ENCODE assay signal across 9 cellular contexts in the genomic region with DNA sequence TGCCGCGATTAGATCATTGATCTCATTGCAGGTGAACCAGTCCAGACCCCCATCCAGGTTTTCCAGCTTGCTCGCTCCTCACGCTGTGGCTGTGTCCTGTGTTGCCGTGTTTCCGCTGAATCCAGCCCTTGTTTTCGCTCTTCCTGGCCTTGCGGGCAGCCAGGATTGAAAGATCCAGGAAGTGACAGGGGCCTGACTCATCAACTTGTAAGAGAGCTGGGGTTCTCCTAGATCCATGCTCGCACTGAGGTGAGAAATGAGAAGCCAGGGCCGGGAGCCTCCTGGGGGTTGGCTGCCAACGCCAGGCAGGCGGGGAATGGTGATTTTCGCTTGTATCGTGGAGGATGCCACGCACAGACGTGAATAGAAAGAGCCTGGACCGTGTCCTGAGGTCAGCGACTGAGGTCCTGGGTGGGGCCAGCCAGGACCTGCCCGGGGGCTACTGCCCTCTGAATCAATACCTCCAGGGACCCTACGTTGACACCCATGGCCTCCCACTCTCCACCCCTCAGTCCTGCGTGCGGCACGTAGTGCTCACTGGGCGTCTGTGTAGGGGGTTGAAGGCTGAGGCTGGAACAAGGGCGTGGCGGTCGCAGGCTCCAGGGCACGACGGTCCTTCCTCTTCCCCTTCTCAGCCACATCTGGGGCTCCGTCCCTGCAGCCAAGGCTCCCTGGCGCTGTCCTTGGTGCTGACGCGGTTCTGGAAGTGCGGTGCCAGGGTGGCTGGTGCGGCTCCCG. TPM values are rescaled to one million over a fixed set of nuclear protein-coding genes. Genes with fewer than 3 reads are reported as not detected.
DNase-seq lines count a peak whose midpoint lies in the region; ATAC-seq, FAIRE-seq and TF ChIP-seq lines count a peak whose summit lies in the region.
"Had no signal": no experiment of that assay in that cellular context is flagged by ENCODE, and none has a peak within 500 bp of the region (broad histone marks: within the 10 kb centered on the region; RNA-seq: fewer than 3 reads in every experiment).

No MANE protein-coding gene starts in this region.

- no peak overlapping the region for H3K27ac ChIP-seq in GM12878 (ENCODE audit: control insufficient read depth, insufficient read depth)

- peaks cover 3% of the 10 kb centered on the region; the same call in 1 of the 3 replicates for H3K9me3 ChIP-seq in GM12878 (replicated peaks; ENCODE audit: control insufficient read depth, insufficient read depth, low read length)

- H3K4me3 Mint-ChIP-seq in progenitor cell of endocrine pancreas (ENCODE audit: low read depth) = peak overlapping the region; percentile 75

- FAIRE-seq in GM12878 (lab: Jason Lieb, UNC) = no peak
- FAIRE-seq: endometrium had no signal

- H3K4me2 ChIP-seq in GM12878 (ENCODE audit: control insufficient read depth, insufficient read depth) = no peak overlapping the region

- in situ Hi-C loops in GM12878 (cut with MboI) = no loop called here

- no TSS peak for BruUV-seq in GM12878 (replicated peaks; lab: Mats Ljungman, UMichigan)

- H3K79me2 ChIP-seq in GM12878 (ENCODE audit: control insufficient read depth, insufficient read depth, low read length) = no peaks in the 10 kb centered on the region

- TF ChIP-seq CTCF in GM12878 (IDR thresholded peaks at IDR 0.05 in 2 of 3, conservative IDR thresholded peaks at IDR 0.05 in 1 of 3; ENCODE audit: control insufficient read depth in 2 of 3, extremely low read depth in 1 of 3, insufficient read depth in 1 of 3, low read depth in 3 of 3, low read length in 3 of 3) (no peak), progenitor cell of endocrine pancreas (IDR thresholded peaks at IDR 0.05; ENCODE audit: unreplicated experiment) (no peak)

- no peak overlapping the region for H3K9ac ChIP-seq in GM12878 (ENCODE audit: control insufficient read depth, insufficient read depth, low read length)

- TF ChIP-seq POLR2A in GM12878 (IDR thresholded peaks at IDR 0.05; ENCODE audit: low read depth, low read length) = no peak

- H3K4me3 ChIP-seq in GM12878 = no peak overlapping the region; the same call in 1 of the 2 replicates

- no peaks in the 10 kb centered on the region for H3K36me3 ChIP-seq in GM12878 (ENCODE audit: control insufficient read depth in 2 of 2, insufficient read depth in 2 of 2, low read length in 1 of 2)

- peaks cover 16% of the 10 kb centered on the region for H3K9me3 Mint-ChIP-seq in progenitor cell of endocrine pancreas (ENCODE audit: low read depth)

- H3K27me3 Mint-ChIP-seq in progenitor cell of endocrine pancreas = peaks cover 17% of the 10 kb centered on the region

- peak overlapping the region; percentile 94 for H3K27ac Mint-ChIP-seq in progenitor cell of endocrine pancreas

- H4K20me1 ChIP-seq in GM12878 (ENCODE audit: control insufficient read depth, insufficient read depth) = no peaks in the 10 kb centered on the region

- TF ChIP-seq RAD21 in GM12878 (IDR thresholded peaks at IDR 0.05; ENCODE audit: insufficient read depth, low read depth, low read length) = no peak

- CTCF ChIA-PET in GM12878 (lab: Yijun Ruan, JAX) = interaction anchor here (0.7 to 1.0 kb wide), 2 partner anchors 287 to 338 kb away, joined by 3 read pairs; no protein-coding TSS in a partner anchor

- no peak overlapping the region for H2AFZ ChIP-seq in GM12878 (ENCODE audit: control insufficient read depth, low read depth, low read length)

- POLR2A ChIA-PET in GM12878 (lab: Charles Lee) = interaction anchor here (1.1 kb wide), 1 partner anchor 260 kb away, joined by 3 read pairs; a partner anchor contains a TSS

- RAD21 ChIA-PET in GM12878 (lab: Charles Lee; ENCODE audit: unreplicated experiment) = no interaction called here

- SMC1A ChIA-PET in GM12878 (lab: Charles Lee; ENCODE audit: uncharacterized antibody, unreplicated experiment) = no interaction called here

- peak; percentile 97 for ATAC-seq in SK-N-SH treated with all-trans-retinoic acid at 6 μM for 48 hours
- peak; percentile 70 for ATAC-seq in GM12878
- no peak for ATAC-seq in GM18907 (IDR thresholded peaks at IDR 0.05; ENCODE audit: unreplicated experiment)
- no peak for ATAC-seq in GM18870 (IDR thresholded peaks at IDR 0.05; ENCODE audit: unreplicated experiment)

- H3K27me3 ChIP-seq in GM12878 (replicated peaks in 1 of 2; ENCODE audit: control insufficient read depth in 2 of 2, insufficient read depth in 2 of 2, low read length in 1 of 2) = no peaks in the 10 kb centered on the region

- DNase-seq in EH (ENCODE audit: low read depth) = peak; percentile 99
- DNase-seq in NCI-H1105 (lab: John Stamatoyannopoulos, UW) = peak; percentile 94
- no peak for DNase-seq in GM12878 (ENCODE audit: low read depth, low spot score)
- DNase-seq in hepatic stellate cell (ENCODE audit: low spot score) = peak; percentile 98
- peak; percentile 84 for DNase-seq in progenitor cell of endocrine pancreas (ENCODE audit: low spot score, unreplicated experiment)

- 23% methylated on average over 36 of the region's 36 CpGs for WGBS in GM12878 (ENCODE audit: insufficient coverage, insufficient replicate concordance, low lambda C conversion rate, missing lambda C conversion rate)

- intact Hi-C loops in GM12878 (cut with micrococcal nuclease; ENCODE audit: unreplicated experiment) = no loop called here

- H3K4me1 Mint-ChIP-seq in progenitor cell of endocrine pancreas (ENCODE audit: low read depth) = peaks cover 7% of the 10 kb centered on the region

- H3K4me1 ChIP-seq in GM12878 (ENCODE audit: control insufficient read depth, insufficient read depth, low read length) = no peaks in the 10 kb centered on the region

- TF ChIP-seq EP300 in GM12878 (IDR thresholded peaks at IDR 0.05; ENCODE audit: borderline replicate concordance in 1 of 2, control insufficient read depth in 1 of 2, low read depth in 2 of 2, low read length in 2 of 2) = no peak

- H3K36me3 Mint-ChIP-seq in progenitor cell of endocrine pancreas (ENCODE audit: insufficient read depth) = peaks cover 7% of the 10 kb centered on the region

RNA-seq across cellular contexts. Expression of a gene that starts 7.3 kb away (rescaled TPM):
- total RNA-seq in GM12878 (2013; cell fraction: nucleolus; rRNA removed) = not detected in 2 replicates
- not detected in 2 replicates for total RNA-seq in GM12878 (2014; rRNA removed)
- total RNA-seq in GM12878 (2014; rRNA removed; fragmentation: Illumina TruSeq; extraction: Trizol) = not detected in 2 replicates
- total RNA-seq in GM12878 (2021) = 0.08 and 0.13 TPM in 2 replicates
- polyA plus RNA-seq in GM12878 (2011; ENCODE audit: low read depth) = not detected
- not detected in 2 replicates for polyA plus RNA-seq in GM12878 (2011; rRNA removed)
- polyA plus RNA-seq in GM12878 (2011; cell fraction: cytosol; rRNA removed) = 0.01 TPM in 1 of 2 replicates, not detected in the other
- not detected in 2 replicates for polyA plus RNA-seq in GM12878 (2011; cell fraction: nucleus; rRNA removed)
- 0.13 TPM in 1 of 2 replicates, not detected in the other for polyA plus RNA-seq in GM12878 (2012)
- not detected in 2 replicates for polyA plus RNA-seq in GM12878 (2014; fragmentation: Illumina TruSeq; extraction: Trizol)
- not detected for polyA plus RNA-seq in GM12878 (2014; fragmentation: Nextera tagmentation; extraction: Ambion mirVana)
- polyA plus RNA-seq in GM12878 (2014; rRNA removed) = not detected in 2 replicates
- polyA plus RNA-seq in GM12878 (2016; fragmentation: Nextera tagmentation; extraction: Ambion mirVana) = not detected
- not detected in 2 replicates for polyA minus RNA-seq in GM12878 (2011; rRNA and poly(A)+ RNA removed)
- 0.31 and 0.40 TPM in 2 replicates for polyA minus RNA-seq in GM12878 (2011; cell fraction: cytosol; rRNA and poly(A)+ RNA removed)
- polyA minus RNA-seq in GM12878 (2011; cell fraction: nucleus; rRNA and poly(A)+ RNA removed) = not detected in 2 replicates
- total RNA-seq in progenitor cell of endocrine pancreas = 0.43 and 1.6 TPM in 2 replicates

RNA-seq across cellular contexts. Expression of a gene that starts 11.9 kb away (rescaled TPM):
- total RNA-seq in GM12878 (2013; cell fraction: nucleolus; rRNA removed) = 14.6 and 18.3 TPM in 2 replicates
- total RNA-seq in GM12878 (2014; rRNA removed) = 3.4 and 3.8 TPM in 2 replicates
- 1.1 and 1.6 TPM in 2 replicates for total RNA-seq in GM12878 (2014; rRNA removed; fragmentation: Illumina TruSeq; extraction: Trizol)
- 6.6 and 8.3 TPM in 2 replicates for total RNA-seq in GM12878 (2021)
- polyA plus RNA-seq in GM12878 (2011; ENCODE audit: low read depth) = 1.9 TPM
- 0.49 and 1.5 TPM in 2 replicates for polyA plus RNA-seq in GM12878 (2011; rRNA removed)
- 2.8 and 4.8 TPM in 2 replicates for polyA plus RNA-seq in GM12878 (2011; cell fraction: cytosol; rRNA removed)
- 25.0 and 32.6 TPM in 2 replicates for polyA plus RNA-seq in GM12878 (2011; cell fraction: nucleus; rRNA removed)
- 3.7 and 4.3 TPM in 2 replicates for polyA plus RNA-seq in GM12878 (2012)
- 0.70 and 1.8 TPM in 2 replicates for polyA plus RNA-seq in GM12878 (2014; fragmentation: Illumina TruSeq; extraction: Trizol)
- polyA plus RNA-seq in GM12878 (2014; fragmentation: Nextera tagmentation; extraction: Ambion mirVana) = 1 to 10 TPM in 1 of 2 experiments, under 1 TPM in 1; 0.26 to 1.2 TPM
- 9.1 and 10.6 TPM in 2 replicates for polyA plus RNA-seq in GM12878 (2014; rRNA removed)
- 1 to 10 TPM; 1.7 to 1.9 TPM for polyA plus RNA-seq in GM12878 (2016; fragmentation: Nextera tagmentation; extraction: Ambion mirVana)
- polyA minus RNA-seq in GM12878 (2011; rRNA and poly(A)+ RNA removed) = 1.4 and 4.0 TPM in 2 replicates
- not detected in 2 replicates for polyA minus RNA-seq in GM12878 (2011; cell fraction: cytosol; rRNA and poly(A)+ RNA removed)
- polyA minus RNA-seq in GM12878 (2011; cell fraction: nucleus; rRNA and poly(A)+ RNA removed) = 3.9 and 9.2 TPM in 2 replicates
- 10.0 and 12.0 TPM in 2 replicates for total RNA-seq in progenitor cell of endocrine pancreas

RNA-seq across cellular contexts. Expression of a gene that starts 36.5 kb away (rescaled TPM):
- 1.3 and 2.0 TPM in 2 replicates for total RNA-seq in GM12878 (2013; cell fraction: nucleolus; rRNA removed)
- total RNA-seq in GM12878 (2014; rRNA removed) (not detected in 2 replicates), GM12878 (2014; rRNA removed; fragmentation: Illumina TruSeq; extraction: Trizol) (not detected in 2 replicates), GM12878 (2021) (not detected in 2 replicates), progenitor cell of endocrine pancreas (4.3 and 4.8 TPM in 2 replicates)
- polyA plus RNA-seq in GM12878 (2011; ENCODE audit: low read depth) = not detected
- polyA plus RNA-seq in GM12878 (2011; rRNA removed) (0.26 TPM in 1 of 2 replicates, not detected in the other), GM12878 (2014; fragmentation: Illumina TruSeq; extraction: Trizol) (not detected in 2 replicates), GM12878 (2014; fragmentation: Nextera tagmentation; extraction: Ambion mirVana) (not detected), GM12878 (2014; rRNA removed) (0.09 and 0.79 TPM in 2 replicates), GM12878 (2016; fragmentation: Nextera tagmentation; extraction: Ambion mirVana) (under 1 TPM in 1 of 2 experiments, not detected in 1; 0.04 TPM)
- polyA plus RNA-seq in GM12878 (2011; cell fraction: cytosol; rRNA removed) = 0.21 and 0.30 TPM in 2 replicates
- polyA plus RNA-seq in GM12878 (2011; cell fraction: nucleus; rRNA removed) = 0.13 and 0.30 TPM in 2 replicates
- polyA plus RNA-seq in GM12878 (2012) = not detected in 2 replicates
- polyA minus RNA-seq in GM12878 (2011; rRNA and poly(A)+ RNA removed) = not detected in 2 replicates
- polyA minus RNA-seq in GM12878 (2011; cell fraction: cytosol; rRNA and poly(A)+ RNA removed) = not detected in 2 replicates
- not detected in 2 replicates for polyA minus RNA-seq in GM12878 (2011; cell fraction: nucleus; rRNA and poly(A)+ RNA removed)

RNA-seq across cellular contexts. Expression of a gene that starts 42.2 kb away (rescaled TPM):
- total RNA-seq in GM12878 (2013; cell fraction: nucleolus; rRNA removed) = 99.3 and 130 TPM in 2 replicates
- total RNA-seq in GM12878 (2014; rRNA removed) (73.8 and 83.4 TPM in 2 replicates), GM12878 (2014; rRNA removed; fragmentation: Illumina TruSeq; extraction: Trizol) (47.4 and 50.0 TPM in 2 replicates), GM12878 (2021) (160 and 173 TPM in 2 replicates), progenitor cell of endocrine pancreas (70.9 and 72.3 TPM in 2 replicates)
- 35.7 TPM for polyA plus RNA-seq in GM12878 (2011; ENCODE audit: low read depth)
- polyA plus RNA-seq in GM12878 (2011; rRNA removed) (37.2 and 73.6 TPM in 2 replicates), GM12878 (2014; fragmentation: Illumina TruSeq; extraction: Trizol) (16.9 and 43.7 TPM in 2 replicates), GM12878 (2014; fragmentation: Nextera tagmentation; extraction: Ambion mirVana) (1 to 10 TPM in 1 of 2 experiments, under 1 TPM in 1; 0.80 to 2.5 TPM), GM12878 (2014; rRNA removed) (108 and 126 TPM in 2 replicates), GM12878 (2016; fragmentation: Nextera tagmentation; extraction: Ambion mirVana) (10 to 100 TPM; 60.8 to 66.7 TPM)
- polyA plus RNA-seq in GM12878 (2011; cell fraction: cytosol; rRNA removed) = 92.0 and 109 TPM in 2 replicates
- 124 and 172 TPM in 2 replicates for polyA plus RNA-seq in GM12878 (2011; cell fraction: nucleus; rRNA removed)
- 71.5 and 76.1 TPM in 2 replicates for polyA plus RNA-seq in GM12878 (2012)
- 109 and 168 TPM in 2 replicates for polyA minus RNA-seq in GM12878 (2011; rRNA and poly(A)+ RNA removed)
- 62.1 and 83.7 TPM in 2 replicates for polyA minus RNA-seq in GM12878 (2011; cell fraction: cytosol; rRNA and poly(A)+ RNA removed)
- 48.7 and 69.7 TPM in 2 replicates for polyA minus RNA-seq in GM12878 (2011; cell fraction: nucleus; rRNA and poly(A)+ RNA removed)

RNA-seq across cellular contexts. Expression of a gene that starts 50.2 kb away (rescaled TPM):
- not detected in 2 replicates for total RNA-seq in GM12878 (2013; cell fraction: nucleolus; rRNA removed)
- total RNA-seq in GM12878 (2014; rRNA removed) = not detected in 2 replicates
- total RNA-seq in GM12878 (2014; rRNA removed; fragmentation: Illumina TruSeq; extraction: Trizol) = not detected in 2 replicates
- total RNA-seq in GM12878 (2021) = not detected in 2 replicates
- not detected for polyA plus RNA-seq in GM12878 (2011; ENCODE audit: low read depth)
- not detected in 2 replicates for polyA plus RNA-seq in GM12878 (2011; rRNA removed)
- polyA plus RNA-seq in GM12878 (2011; cell fraction: cytosol; rRNA removed) = not detected in 2 replicates
- 0.19 TPM in 1 of 2 replicates, not detected in the other for polyA plus RNA-seq in GM12878 (2011; cell fraction: nucleus; rRNA removed)
- 0.31 TPM in 1 of 2 replicates, not detected in the other for polyA plus RNA-seq in GM12878 (2012)
- not detected in 2 replicates for polyA plus RNA-seq in GM12878 (2014; fragmentation: Illumina TruSeq; extraction: Trizol)
- polyA plus RNA-seq in GM12878 (2014; fragmentation: Nextera tagmentation; extraction: Ambion mirVana) = not detected
- polyA plus RNA-seq in GM12878 (2014; rRNA removed) = not detected in 2 replicates
- polyA plus RNA-seq in GM12878 (2016; fragmentation: Nextera tagmentation; extraction: Ambion mirVana) = not detected
- polyA minus RNA-seq in GM12878 (2011; rRNA and poly(A)+ RNA removed) = not detected in 2 replicates
- polyA minus RNA-seq in GM12878 (2011; cell fraction: cytosol; rRNA and poly(A)+ RNA removed) = 0.52 TPM in 1 of 2 replicates, not detected in the other
- not detected in 2 replicates for polyA minus RNA-seq in GM12878 (2011; cell fraction: nucleus; rRNA and poly(A)+ RNA removed)
- total RNA-seq in progenitor cell of endocrine pancreas = 14.9 and 18.4 TPM in 2 replicates

Comparison
In these comparisons a context has a peak if more than half of its experiments do, and no peak if none do; other contexts are left out.
1. ATAC-seq: peak in SK-N-SH treated with all-trans-retinoic acid at 6 μM for 48 hours (single experiment) and GM12878 (single experiment); none in GM18907 (single experiment) and GM18870 (single experiment).